In the genomic region with DNA sequence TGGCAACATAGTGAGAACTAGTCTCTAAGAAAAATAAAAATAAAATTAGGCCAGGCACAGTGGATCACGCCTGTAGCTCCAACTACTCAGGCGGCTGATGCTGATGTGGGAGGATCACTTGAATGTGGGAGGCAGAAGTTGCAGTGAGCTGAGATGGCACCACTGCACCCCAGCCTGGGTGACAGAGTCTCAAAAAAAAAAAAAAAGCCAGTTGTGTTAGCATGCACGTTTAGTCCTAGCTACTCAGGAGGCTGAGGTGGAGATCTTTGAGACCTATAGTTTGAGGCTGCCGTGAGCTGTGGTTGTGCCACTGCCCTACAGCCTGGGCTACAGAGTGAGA, we compare ENCODE assay signal across 9 cellular contexts.
DNase-seq lines count a peak whose midpoint lies in the region; ATAC-seq, FAIRE-seq and TF ChIP-seq lines count a peak whose summit lies in the region.
"Had no signal": no experiment of that assay in that cellular context is flagged by ENCODE, and none has a peak within 500 bp of the region (broad histone marks: within the 10 kb centered on the region; RNA-seq: fewer than 3 reads in every experiment).

No MANE protein-coding gene starts in this region.

- H3K4me1 ChIP-seq in DND-41 (ENCODE audit: insufficient read depth, low read length), result peaks cover 82% of the 10 kb centered on the region

- H2AFZ ChIP-seq in DND-41 (ENCODE audit: low read depth, low read length), result no peak overlapping the region

- ATAC-seq in DND-41 (ENCODE audit: insufficient read depth, low read depth) (peak; percentile 20; the same call in 2 of the 3 replicates), GM21786 (IDR thresholded peaks at IDR 0.05; ENCODE audit: unreplicated experiment) (no peak), GM19395 (IDR thresholded peaks at IDR 0.05; ENCODE audit: unreplicated experiment) (no peak), GM19324 (IDR thresholded peaks at IDR 0.05; ENCODE audit: low FRiP score, unreplicated experiment) (no peak)

- peak overlapping the region; percentile 75 for H3K4me2 ChIP-seq in DND-41 (ENCODE audit: insufficient read depth, low read length)

- peak overlapping the region; percentile 94 for H3K27ac ChIP-seq in DND-41 (ENCODE audit: low read length)
- peak overlapping the region; percentile 96 for H3K27ac ChIP-seq in KOPT-K1 (ENCODE audit: low read depth, low read length, poor library complexity, severe bottlenecking)

- peaks cover 85% of the 10 kb centered on the region for H3K79me2 ChIP-seq in DND-41 (ENCODE audit: insufficient read depth, low read length)

- peaks cover 41% of the 10 kb centered on the region for H3K36me3 Mint-ChIP-seq in nephron (ENCODE audit: low read depth)

- H3K36me3 ChIP-seq in DND-41 (ENCODE audit: insufficient read depth, low read length) (peaks cover 66% of the 10 kb centered on the region), KOPT-K1 (ENCODE audit: insufficient read depth, low read length) (peaks cover 45% of the 10 kb centered on the region)

- no peaks in the 10 kb centered on the region for H3K27me3 ChIP-seq in DND-41 (ENCODE audit: insufficient read depth, low read length, poor library complexity)

- peaks cover 52% of the 10 kb centered on the region for H4K20me1 ChIP-seq in DND-41 (ENCODE audit: insufficient read depth, low read length)

- H3K9ac ChIP-seq in DND-41 (ENCODE audit: low read depth, low read length), result peak overlapping the region; percentile 96

- peak; percentile 47 for DNase-seq in DND-41
- DNase-seq in activated naive CD4-positive, alpha-beta T cell treated with anti-CD3 and anti-CD28 coated beads, Interleukin-2, amount 50 U/mL, for 16 hours, result peak; percentile 36
- DNase-seq in RCC 7860 (ENCODE audit: low spot score), result no peak
- DNase-seq: T-helper 9 cell had no signal

- H3K9me3 Mint-ChIP-seq in nephron, result peaks cover 15% of the 10 kb centered on the region

- H3K4me3 Mint-ChIP-seq in nephron, result peak overlapping the region; percentile 86 to 95 (median 93)

- H3K9me3 ChIP-seq in DND-41 (ENCODE audit: insufficient read depth, low read length, severe bottlenecking) (no peaks in the 10 kb centered on the region), KOPT-K1 (ENCODE audit: insufficient read depth, low read length, poor library complexity, severe bottlenecking) (peaks cover 13% of the 10 kb centered on the region)

- peak overlapping the region in 2 of 3 experiments; percentile 61 to 88 for H3K27ac Mint-ChIP-seq in nephron

- no peak for FAIRE-seq in RCC 7860 (lab: Jason Lieb, UNC)

- H3K4me3 ChIP-seq in DND-41 (ENCODE audit: low read depth in 1 of 2, low read length in 2 of 2), result peak overlapping the region; percentile 77 to 82; a peak in 3 of 4 replicates

- H3K27me3 Mint-ChIP-seq in nephron (ENCODE audit: low read depth), result no peaks in the 10 kb centered on the region

- TF ChIP-seq CTCF in DND-41 (IDR thresholded peaks at IDR 0.05; ENCODE audit: borderline replicate concordance, extremely low read depth, low read length, poor library complexity, severe bottlenecking), result no peak
- no peak for TF ChIP-seq CTCF in nephron (IDR thresholded peaks at IDR 0.05; ENCODE audit: unreplicated experiment in 3 of 3)

- H3K4me1 Mint-ChIP-seq in nephron, result peaks cover 37% of the 10 kb centered on the region
